Comparison of ENCODE assay signal across 1 cellular context in genomic region chr14:54728700-54729527, GRCh38.
TF ChIP-seq lines count a peak whose summit lies in the region.

No MANE protein-coding gene starts in this region.

TF ChIP-seq in K562, 482 proteins besides CTCF, POLR2A, EP300 and RAD21 (continued from another document):
- TF ChIP-seq DEAF1 (CRISPR knock-in tag; IDR thresholded peaks at IDR 0.05) (no peak), E2F6 (IDR thresholded peaks at IDR 0.05; ENCODE audit: borderline replicate concordance in 1 of 2, extremely low read depth in 1 of 2, insufficient read depth in 1 of 2, insufficient read length in 1 of 2, low read depth in 1 of 2, low read length in 1 of 2, poor library complexity in 1 of 2, severe bottlenecking in 1 of 2) (peak in 1 of 2 experiments; percentile 24), CTBP1 (IDR thresholded peaks at IDR 0.05; ENCODE audit: borderline replicate concordance) (peak; percentile 72; the same call in 1 of the 2 replicates), LCOR (CRISPR knock-in tag; IDR thresholded peaks at IDR 0.05) (0 out of 2 replicates have a peak, but pooled peaks have one; percentile 56), SIN3A (IDR thresholded peaks at IDR 0.05; ENCODE audit: borderline replicate concordance in 2 of 2, control insufficient read depth in 1 of 2, low read depth in 2 of 2, low read length in 2 of 2) (0 out of 4 replicates have a peak, but pooled peaks of 1 of the 2 experiments have one; percentile 6), CBFA2T3 (IDR thresholded peaks at IDR 0.05) (peak; percentile 40), MYNN (IDR thresholded peaks at IDR 0.05) (no peak), MYNN (CRISPR knock-in tag; IDR thresholded peaks at IDR 0.05) (no peak), JUND (IDR thresholded peaks at IDR 0.05; ENCODE audit: borderline replicate concordance, low read depth, low read length) (peak; percentile 61; the same call in 1 of the 2 replicates), JUND (tag; IDR thresholded peaks at IDR 0.05; ENCODE audit: borderline replicate concordance, low read depth, low read length) (no peak; the same call in 2 of the 3 replicates), ETV1 (tag; conservative IDR thresholded peaks at IDR 0.05; ENCODE audit: low read depth) (0 out of 2 replicates have a peak, but pooled peaks have one; percentile 30), POLR2G (IDR thresholded peaks at IDR 0.05; ENCODE audit: low read depth, low read length) (0 out of 2 replicates have a peak, but pooled peaks have one; percentile 15), FOXK1 (CRISPR knock-in tag; IDR thresholded peaks at IDR 0.05; ENCODE audit: borderline replicate concordance) (0 out of 2 replicates have a peak, but pooled peaks have one; percentile 43), BHLHE40 (IDR thresholded peaks at IDR 0.05; ENCODE audit: low read length) (peak; percentile 68), NCOA2 (IDR thresholded peaks at IDR 0.05; ENCODE audit: partially characterized antibody in 2 of 2) (no peak), STAT5A (IDR thresholded peaks at IDR 0.05; ENCODE audit: borderline replicate concordance, low read length) (no peak), PTRF (tag; IDR thresholded peaks at IDR 0.05) (no peak), ZNF316 (IDR thresholded peaks at IDR 0.05) (no peak), ARID1B (IDR thresholded peaks at IDR 0.05) (peak; percentile 47), ZNF785 (CRISPR knock-in tag; IDR thresholded peaks at IDR 0.05) (no peak), ZBTB33 (CRISPR knock-in tag; IDR thresholded peaks at IDR 0.05) (no peak), POLR2B (IDR thresholded peaks at IDR 0.05; ENCODE audit: low read depth, partially characterized antibody) (peak; percentile 34)
- TF ChIP-seq, protein P1, sequence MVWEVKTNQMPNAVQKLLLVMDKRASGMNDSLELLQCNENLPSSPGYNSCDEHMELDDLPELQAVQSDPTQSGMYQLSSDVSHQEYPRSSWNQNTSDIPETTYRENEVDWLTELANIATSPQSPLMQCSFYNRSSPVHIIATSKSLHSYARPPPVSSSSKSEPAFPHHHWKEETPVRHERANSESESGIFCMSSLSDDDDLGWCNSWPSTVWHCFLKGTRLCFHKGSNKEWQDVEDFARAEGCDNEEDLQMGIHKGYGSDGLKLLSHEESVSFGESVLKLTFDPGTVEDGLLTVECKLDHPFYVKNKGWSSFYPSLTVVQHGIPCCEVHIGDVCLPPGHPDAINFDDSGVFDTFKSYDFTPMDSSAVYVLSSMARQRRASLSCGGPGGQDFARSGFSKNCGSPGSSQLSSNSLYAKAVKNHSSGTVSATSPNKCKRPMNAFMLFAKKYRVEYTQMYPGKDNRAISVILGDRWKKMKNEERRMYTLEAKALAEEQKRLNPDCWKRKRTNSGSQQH (CRISPR knock-in tag; IDR thresholded peaks at IDR 0.05), result no peak
- TF ChIP-seq, protein P2, sequence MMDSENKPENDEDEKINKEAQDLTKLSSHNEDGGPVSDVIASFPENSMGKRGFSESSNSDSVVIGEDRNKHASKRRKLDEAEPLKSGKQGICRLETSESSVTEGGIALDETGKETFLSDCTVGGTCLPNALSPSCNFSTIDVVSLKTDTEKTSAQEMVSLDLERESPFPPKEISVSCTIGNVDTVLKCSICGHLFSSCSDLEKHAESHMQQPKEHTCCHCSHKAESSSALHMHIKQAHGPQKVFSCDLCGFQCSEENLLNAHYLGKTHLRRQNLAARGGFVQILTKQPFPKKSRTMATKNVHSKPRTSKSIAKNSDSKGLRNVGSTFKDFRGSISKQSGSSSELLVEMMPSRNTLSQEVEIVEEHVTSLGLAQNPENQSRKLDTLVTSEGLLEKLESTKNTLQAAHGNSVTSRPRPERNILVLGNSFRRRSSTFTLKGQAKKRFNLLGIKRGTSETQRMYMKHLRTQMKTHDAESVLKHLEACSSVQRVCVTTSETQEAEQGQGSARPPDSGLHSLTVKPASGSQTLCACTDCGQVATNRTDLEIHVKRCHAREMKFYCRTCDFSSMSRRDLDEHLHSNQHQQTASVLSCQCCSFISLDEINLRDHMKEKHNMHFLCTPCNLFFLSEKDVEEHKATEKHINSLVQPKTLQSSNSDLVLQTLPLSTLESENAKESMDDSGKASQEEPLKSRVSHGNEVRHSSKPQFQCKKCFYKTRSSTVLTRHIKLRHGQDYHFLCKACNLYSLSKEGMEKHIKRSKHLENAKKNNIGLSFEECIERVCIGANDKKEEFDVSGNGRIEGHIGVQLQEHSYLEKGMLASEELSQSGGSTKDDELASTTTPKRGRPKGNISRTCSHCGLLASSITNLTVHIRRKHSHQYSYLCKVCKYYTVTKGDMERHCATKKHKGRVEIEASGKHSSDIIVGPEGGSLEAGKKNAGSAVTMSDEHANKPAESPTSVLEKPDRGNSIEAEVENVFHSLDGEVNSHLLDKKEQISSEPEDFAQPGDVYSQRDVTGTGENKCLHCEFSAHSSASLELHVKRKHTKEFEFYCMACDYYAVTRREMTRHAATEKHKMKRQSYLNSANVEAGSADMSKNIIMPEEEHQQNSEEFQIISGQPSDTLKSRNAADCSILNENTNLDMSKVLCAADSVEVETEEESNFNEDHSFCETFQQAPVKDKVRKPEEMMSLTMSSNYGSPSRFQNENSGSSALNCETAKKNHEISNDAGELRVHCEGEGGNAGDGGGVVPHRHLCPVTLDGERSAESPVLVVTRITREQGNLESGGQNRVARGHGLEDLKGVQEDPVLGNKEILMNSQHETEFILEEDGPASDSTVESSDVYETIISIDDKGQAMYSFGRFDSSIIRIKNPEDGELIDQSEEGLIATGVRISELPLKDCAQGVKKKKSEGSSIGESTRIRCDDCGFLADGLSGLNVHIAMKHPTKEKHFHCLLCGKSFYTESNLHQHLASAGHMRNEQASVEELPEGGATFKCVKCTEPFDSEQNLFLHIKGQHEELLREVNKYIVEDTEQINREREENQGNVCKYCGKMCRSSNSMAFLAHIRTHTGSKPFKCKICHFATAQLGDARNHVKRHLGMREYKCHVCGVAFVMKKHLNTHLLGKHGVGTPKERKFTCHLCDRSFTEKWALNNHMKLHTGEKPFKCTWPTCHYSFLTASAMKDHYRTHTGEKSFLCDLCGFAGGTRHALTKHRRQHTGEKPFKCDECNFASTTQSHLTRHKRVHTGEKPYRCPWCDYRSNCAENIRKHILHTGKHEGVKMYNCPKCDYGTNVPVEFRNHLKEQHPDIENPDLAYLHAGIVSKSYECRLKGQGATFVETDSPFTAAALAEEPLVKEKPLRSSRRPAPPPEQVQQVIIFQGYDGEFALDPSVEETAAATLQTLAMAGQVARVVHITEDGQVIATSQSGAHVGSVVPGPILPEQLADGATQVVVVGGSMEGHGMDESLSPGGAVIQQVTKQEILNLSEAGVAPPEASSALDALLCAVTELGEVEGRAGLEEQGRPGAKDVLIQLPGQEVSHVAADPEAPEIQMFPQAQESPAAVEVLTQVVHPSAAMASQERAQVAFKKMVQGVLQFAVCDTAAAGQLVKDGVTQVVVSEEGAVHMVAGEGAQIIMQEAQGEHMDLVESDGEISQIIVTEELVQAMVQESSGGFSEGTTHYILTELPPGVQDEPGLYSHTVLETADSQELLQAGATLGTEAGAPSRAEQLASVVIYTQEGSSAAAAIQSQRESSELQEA (IDR thresholded peaks at IDR 0.05; ENCODE audit: low read depth), result no peak
